ENCODE assay signal across 10 cellular contexts in the genomic region with DNA sequence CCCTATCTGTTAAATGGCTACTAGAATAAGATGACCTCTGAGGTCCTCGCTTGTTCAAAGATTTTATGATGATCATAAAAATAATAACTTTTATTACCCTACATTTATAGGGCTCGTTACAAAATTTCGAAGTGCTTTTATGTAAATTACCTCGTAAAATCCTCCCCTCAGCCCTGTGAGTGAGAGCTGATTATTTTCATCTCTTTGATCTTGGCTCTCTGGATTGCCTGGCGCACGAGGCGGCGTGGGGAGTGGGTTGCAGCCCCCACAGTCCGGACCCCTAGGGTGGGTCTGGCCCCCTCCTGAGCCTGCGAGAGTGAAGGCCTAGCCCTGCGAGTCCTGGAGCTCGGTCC. TPM values are rescaled to one million over a fixed set of nuclear protein-coding genes. Genes with fewer than 3 reads are reported as not detected.
A peak's percentile ranks its signal among the peaks of the same experiment; 100 is the strongest.
DNase-seq lines count a peak whose midpoint lies in the region; ATAC-seq, FAIRE-seq and TF ChIP-seq lines count a peak whose summit lies in the region.
"Had no signal": no experiment of that assay in that cellular context is flagged by ENCODE, and none has a peak within 500 bp of the region (broad histone marks: within the 10 kb centered on the region; RNA-seq: fewer than 3 reads in every experiment).

No MANE protein-coding gene starts in this region.

- POLR2A ChIA-PET in naive thymus-derived CD8-positive, alpha-beta T cell (lab: Charles Lee): interaction anchor here (1.0 to 5.6 kb wide), 2 partner anchors 11 to 50 kb away, joined by 3 to 67 read pairs; no protein-coding TSS in a partner anchor

- peak overlapping the region; percentile 59 for H3K4me3 Mint-ChIP-seq in stimulated activated naive CD8-positive, alpha-beta T cell treated with anti-CD3 and anti-CD28 coated beads, Interleukin-15, Interleukin-2, amounts not matched to agents 100 ng/mL and 50 ng/mL, for 24 hours
- H3K4me3 Mint-ChIP-seq in naive thymus-derived CD8-positive, alpha-beta T cell: peak overlapping the region; percentile 72 to 91 (median 84)

- no peak for TF ChIP-seq CTCF in bronchial epithelial cell (IDR thresholded peaks at IDR 0.05; ENCODE audit: insufficient read depth, low read length, severe bottlenecking)

- peak overlapping the region; percentile 78 for H3K4me3 ChIP-seq in bronchial epithelial cell (ENCODE audit: low read depth, low read length)
- H3K4me3 ChIP-seq: SK-N-MC had no signal

- no peaks in the 10 kb centered on the region for H3K36me3 Mint-ChIP-seq in stimulated activated naive CD8-positive, alpha-beta T cell treated with anti-CD3 and anti-CD28 coated beads, Interleukin-15, Interleukin-2, amounts not matched to agents 100 ng/mL and 50 ng/mL, for 24 hours (ENCODE audit: low read depth)
- H3K36me3 Mint-ChIP-seq in naive thymus-derived CD8-positive, alpha-beta T cell: no peaks in the 10 kb centered on the region

- no peaks in the 10 kb centered on the region for H3K27me3 ChIP-seq in bronchial epithelial cell (ENCODE audit: control insufficient read depth, insufficient read depth, low read length)

- H3K27me3 Mint-ChIP-seq in stimulated activated naive CD8-positive, alpha-beta T cell treated with anti-CD3 and anti-CD28 coated beads, Interleukin-15, Interleukin-2, amounts not matched to agents 100 ng/mL and 50 ng/mL, for 24 hours: peaks cover 17% of the 10 kb centered on the region
- H3K27me3 Mint-ChIP-seq in naive thymus-derived CD8-positive, alpha-beta T cell: peaks cover 0 to 19% (median 2%) of the 10 kb centered on the region in 5 donors

- no peak overlapping the region for H3K27ac Mint-ChIP-seq in stimulated activated naive CD8-positive, alpha-beta T cell treated with anti-CD3 and anti-CD28 coated beads, Interleukin-15, Interleukin-2, amounts not matched to agents 100 ng/mL and 50 ng/mL, for 24 hours
- H3K27ac Mint-ChIP-seq in naive thymus-derived CD8-positive, alpha-beta T cell: peak overlapping the region in 2 of 10 donors; percentile 15 to 20

- no peaks in the 10 kb centered on the region for H3K9me3 Mint-ChIP-seq in stimulated activated naive CD8-positive, alpha-beta T cell treated with anti-CD3 and anti-CD28 coated beads, Interleukin-15, Interleukin-2, amounts not matched to agents 100 ng/mL and 50 ng/mL, for 24 hours
- H3K9me3 Mint-ChIP-seq in naive thymus-derived CD8-positive, alpha-beta T cell: no peaks in the 10 kb centered on the region

- H3K4me1 Mint-ChIP-seq in stimulated activated naive CD8-positive, alpha-beta T cell treated with anti-CD3 and anti-CD28 coated beads, Interleukin-15, Interleukin-2, amounts not matched to agents 100 ng/mL and 50 ng/mL, for 24 hours (ENCODE audit: low read depth): peaks cover 15% of the 10 kb centered on the region
- H3K4me1 Mint-ChIP-seq in naive thymus-derived CD8-positive, alpha-beta T cell: peaks cover 18 to 41% (median 30%) of the 10 kb centered on the region in 4 donors

- no peaks in the 10 kb centered on the region for H3K36me3 ChIP-seq in bronchial epithelial cell (ENCODE audit: control insufficient read depth, insufficient read depth, low read length)

- DNase-seq in stimulated activated naive CD8-positive, alpha-beta T cell treated with anti-CD3 and anti-CD28 coated beads, Interleukin-15, Interleukin-2, amounts not matched to agents 100 U/mL and 50 U/mL, for 24 hours: no peak
- DNase-seq in bronchial epithelial cell (ENCODE audit: low read depth) (no peak), NCI-H1417 (lab: John Stamatoyannopoulos, UW) (no peak), COLO668 (lab: John Stamatoyannopoulos, UW; ENCODE audit: unreplicated experiment) (no peak), nucleus accumbens (lab: John Stamatoyannopoulos, UW) (no peak)
- DNase-seq in naive thymus-derived CD8-positive, alpha-beta T cell: peak in 1 of 10 donors; percentile 5
- DNase-seq: activated effector memory CD4-positive, alpha-beta T cell treated with Interleukin-2 at 50 U/mL for 16 hours had no signal

- ATAC-seq in stimulated activated naive CD8-positive, alpha-beta T cell treated with anti-CD3 and anti-CD28 coated beads, Interleukin-15, Interleukin-2, amounts not matched to agents 100 U/mL and 50 U/mL, for 24 hours: no peak
- no peak for ATAC-seq in naive thymus-derived CD8-positive, alpha-beta T cell
- no peak for ATAC-seq in GM21381 (IDR thresholded peaks at IDR 0.05; ENCODE audit: unreplicated experiment)

- FAIRE-seq in bronchial epithelial cell (lab: Jason Lieb, UNC): no peak

RNA-seq across cellular contexts. Expression of a gene that starts 1.6 kb away (rescaled TPM):
- 2.1 and 5.5 TPM in 2 replicates for total RNA-seq in bronchial epithelial cell
- total RNA-seq in naive thymus-derived CD8-positive, alpha-beta T cell: 10 to 100 TPM; 10.4 to 11.3 TPM
- polyA plus RNA-seq in naive thymus-derived CD8-positive, alpha-beta T cell: 1 to 10 TPM in 2 of 3 donors, under 1 TPM in 1; 0.27 to 4.2 (median 1.6) TPM
